ENCODE assay signal across 9 cellular contexts in genomic region chr18:57850063-57850462, GRCh38. TPM values are rescaled to one million over a fixed set of nuclear protein-coding genes. Genes with fewer than 3 reads are reported as not detected.
"Had no signal": no experiment of that assay in that cellular context is flagged by ENCODE, and none has a peak within 500 bp of the region (broad histone marks: within the 10 kb centered on the region; RNA-seq: fewer than 3 reads in every experiment).

No MANE protein-coding gene starts in this region.

- H3K4me3 ChIP-seq: GM12878 had no signal

- FAIRE-seq: G401.6, GM12878, GM12891, GM12892, GM18507, GM19239 had no signal

- ATAC-seq: GM12878 had no signal

- DNase-seq: GDM1, GF-D8 had no signal

RNA-seq across cellular contexts. Expression of gene ATP8B1, which starts 46.9 kb away (rescaled TPM):
- total RNA-seq: G401 had no signal
